In genomic region chr22:37379716-37380115, GRCh38 we compare ENCODE assay signal across 29 cellular contexts. TPM values are rescaled to one million over a fixed set of nuclear protein-coding genes. Genes with fewer than 3 reads are reported as not detected.
DNase-seq lines count a peak whose midpoint lies in the region; ATAC-seq, FAIRE-seq and TF ChIP-seq lines count a peak whose summit lies in the region.
"Had no signal": no experiment of that assay in that cellular context is flagged by ENCODE, and none has a peak within 500 bp of the region (broad histone marks: within the 10 kb centered on the region; RNA-seq: fewer than 3 reads in every experiment).

No MANE protein-coding gene starts in this region.

- H2AK5ac ChIP-seq in H1 (ENCODE audit: low read depth, low read length) = no peak overlapping the region

- H2BK120ac ChIP-seq in H1 (replicated peaks; ENCODE audit: low read depth, low read length) = no peak overlapping the region

- no peak overlapping the region for H3K9ac ChIP-seq in H1 (replicated peaks in 1 of 4; ENCODE audit: extremely low read depth in 1 of 4, low read depth in 3 of 4, low read length in 3 of 4)

- CTCF ChIA-PET in H1 (lab: Charles Lee; ENCODE audit: partially characterized antibody) (interaction anchor here (0.8 to 3.2 kb wide), 7 partner anchors 9 to 78 kb away, joined by 4 to 10 read pairs (median 6); no protein-coding TSS in a partner anchor), OCI-LY7 (lab: Charles Lee; ENCODE audit: unreplicated experiment) (no interaction called here)
- CTCF ChIA-PET in activated CD4-positive, alpha-beta memory T cell treated with anti-CD3 and anti-CD28 coated beads for 36 hours (lab: Charles Lee) = interaction anchor here (1.4 kb wide), 1 partner anchor 180 kb away, joined by 3 read pairs; no protein-coding TSS in a partner anchor

- 0 out of 2 replicates have a peak overlapping the region, but pooled peaks have one; percentile 24 for H2BK5ac ChIP-seq in H1 (ENCODE audit: low read depth, low read length)

- no peak overlapping the region for H3K27ac Mint-ChIP-seq in activated CD4-positive, alpha-beta memory T cell treated with anti-CD3 and anti-CD28 coated beads for 36 hours
- no peak overlapping the region for H3K27ac Mint-ChIP-seq in activated T-helper 17 cell treated with anti-CD3 and anti-CD28 coated beads, Interleukin-2, amount 50 U/mL, for 72 hours
- H3K27ac Mint-ChIP-seq: CD8-positive, alpha-beta T cell had no signal

- no peak overlapping the region for H4K5ac ChIP-seq in H1 (ENCODE audit: insufficient read length, low read depth, low read length)

- H2BK15ac ChIP-seq in H1 (ENCODE audit: low read length) = peak overlapping the region; percentile 61; the same call in 1 of the 2 replicates

- no peak overlapping the region for H3K4me2 ChIP-seq in H1 (ENCODE audit: insufficient read depth in 1 of 2, low read depth in 2 of 2, low read length in 2 of 2)
- no peak overlapping the region for H3K4me2 ChIP-seq in OCI-LY7 (ENCODE audit: low read length)
- H3K4me2 ChIP-seq: A549 had no signal

- H3K27me3 Mint-ChIP-seq in activated CD4-positive, alpha-beta memory T cell treated with anti-CD3 and anti-CD28 coated beads for 36 hours = peaks cover 27% of the 10 kb centered on the region
- H3K27me3 Mint-ChIP-seq in activated T-helper 17 cell treated with anti-CD3 and anti-CD28 coated beads, Interleukin-2, amount 50 U/mL, for 72 hours = peaks cover 29% of the 10 kb centered on the region

- H3K9me3 Mint-ChIP-seq in activated CD4-positive, alpha-beta memory T cell treated with anti-CD3 and anti-CD28 coated beads for 36 hours = no peaks in the 10 kb centered on the region
- H3K9me3 Mint-ChIP-seq in activated T-helper 17 cell treated with anti-CD3 and anti-CD28 coated beads, Interleukin-2, amount 50 U/mL, for 72 hours = no peaks in the 10 kb centered on the region
- H3K9me3 Mint-ChIP-seq: CD8-positive, alpha-beta T cell had no signal

- no peak overlapping the region for H3K56ac ChIP-seq in H1 (replicated peaks; ENCODE audit: insufficient read length, low read depth, low read length)

- ATAC-seq in activated T-helper 17 cell treated with anti-CD3 and anti-CD28 coated beads, Interleukin-2, amount 50 U/mL, for 72 hours (replicated peaks) = no peak
- ATAC-seq: CD8-positive, alpha-beta T cell; K562; PC-3 had no signal

- H3K9me2 ChIP-seq in OCI-LY7 (ENCODE audit: insufficient read depth, low read length) = no peaks in the 10 kb centered on the region

- no peaks in the 10 kb centered on the region; a peak in 1 of 7 replicates for H3K27me3 ChIP-seq in H1 (replicated peaks in 1 of 4; ENCODE audit: control insufficient read depth in 3 of 4, extremely low read depth in 1 of 4, insufficient read depth in 3 of 4, low read length in 3 of 4)

- H4K20me1 ChIP-seq in H1 (replicated peaks in 1 of 2; ENCODE audit: control insufficient read depth in 1 of 2, insufficient read depth in 2 of 2, low read length in 2 of 2) = no peaks in the 10 kb centered on the region
- no peaks in the 10 kb centered on the region for H4K20me1 ChIP-seq in OCI-LY7 (ENCODE audit: insufficient read depth, low read length)

- H3K4me3 ChIP-seq in H1 (ENCODE audit: extremely low read depth in 1 of 4, insufficient read depth in 2 of 4, low read depth in 3 of 4, low read length in 4 of 4) (no peak overlapping the region), OCI-LY7 (ENCODE audit: low read depth, low read length, poor library complexity, severe bottlenecking) (no peak overlapping the region)
- H3K4me3 ChIP-seq: A549, GM12878, K562, MG63 had no signal

- H2BK20ac ChIP-seq in H1 (ENCODE audit: low read length) = no peak overlapping the region

- H3K27ac ChIP-seq in H1 (ENCODE audit: low read depth, low read length) (no peak overlapping the region), OCI-LY7 (ENCODE audit: low read depth, low read length, poor library complexity, severe bottlenecking) (no peak overlapping the region)
- H3K27ac ChIP-seq: A549, C4-2B had no signal

- no peaks in the 10 kb centered on the region for H3K9me3 ChIP-seq in H1 (ENCODE audit: insufficient read depth in 2 of 2, low read depth in 1 of 2, low read length in 1 of 2)
- no peaks in the 10 kb centered on the region for H3K9me3 ChIP-seq in OCI-LY7 (ENCODE audit: low read length)
- H3K9me3 ChIP-seq: A549, Caco-2, MG63 had no signal

- H3K36me3 ChIP-seq in H1 (ENCODE audit: control insufficient read depth in 2 of 4, insufficient read depth in 4 of 4, low read length in 3 of 4) (no peaks in the 10 kb centered on the region), OCI-LY7 (ENCODE audit: insufficient read depth, low read length) (no peaks in the 10 kb centered on the region)
- H3K36me3 ChIP-seq: MG63 had no signal

- 79% methylated on average over 10 of the region's 10 CpGs; no CpG with 5 or more reads in 1 of the 2 experiments for WGBS in H1 (ENCODE audit: extremely low coverage in 1 of 2, insufficient coverage in 1 of 2, insufficient read length in 1 of 2, insufficient replicate concordance in 2 of 2, low coverage in 1 of 2, low lambda C conversion rate in 2 of 2, missing lambda C conversion rate in 1 of 2), 2 experiments

- H3K4ac ChIP-seq in H1 (replicated peaks; ENCODE audit: insufficient read length, low read depth, low read length) = no peak overlapping the region

- H2AFZ ChIP-seq in H1 (ENCODE audit: low read length) (no peak overlapping the region), OCI-LY7 (ENCODE audit: low read length) (no peak overlapping the region)

- peaks cover 0 to 3% (median under 1%) of the 10 kb centered on the region in 4 experiments; a peak in 2 of 7 replicates for H3K4me1 ChIP-seq in H1 (replicated peaks in 1 of 4; ENCODE audit: control insufficient read depth in 3 of 4, insufficient read depth in 4 of 4, low read length in 3 of 4)
- peaks cover 79% of the 10 kb centered on the region for H3K4me1 ChIP-seq in OCI-LY7 (ENCODE audit: insufficient read depth, low read length, poor library complexity, severe bottlenecking)

- no peak for DNase-seq in H1 (ENCODE audit: low read depth in 1 of 2, low spot score in 2 of 2)
- DNase-seq in midbrain (lab: John Stamatoyannopoulos, UW) = peak; percentile 5
- no peak for DNase-seq in activated CD4-positive, alpha-beta memory T cell treated with anti-CD3 and anti-CD28 coated beads for 36 hours
- no peak for DNase-seq in GM20000 (ENCODE audit: low spot score)
- DNase-seq in OCI-LY7 (ENCODE audit: low spot score) = no peak
- DNase-seq: AML-193; Caco-2; CD8-positive, alpha-beta T cell; DMS79; EL; GDM1; MG63; NCI-H1105 treated with DMSO at 0.1 percent for 48 hours; NCI-H146; NCI-H1930; NCI-H2107; NCI-H446; NCI-H524 treated with DMSO at 0.1 percent for 48 hours; NCI-H774; PC-3; SHP77 had no signal

- H3K18ac ChIP-seq in H1 (ENCODE audit: extremely low read depth, low read length) = peak overlapping the region; percentile 32; the same call in 1 of the 2 replicates

- no peaks in the 10 kb centered on the region for H3K79me1 ChIP-seq in H1 (ENCODE audit: low read depth, low read length)

- H3K23me2 ChIP-seq in H1 (ENCODE audit: low read depth, low read length) = no peaks in the 10 kb centered on the region

- no peaks in the 10 kb centered on the region for H3K36me3 Mint-ChIP-seq in activated CD4-positive, alpha-beta memory T cell treated with anti-CD3 and anti-CD28 coated beads for 36 hours
- H3K36me3 Mint-ChIP-seq in activated T-helper 17 cell treated with anti-CD3 and anti-CD28 coated beads, Interleukin-2, amount 50 U/mL, for 72 hours (ENCODE audit: low read depth) = no peaks in the 10 kb centered on the region
- H3K36me3 Mint-ChIP-seq: CD8-positive, alpha-beta T cell had no signal

- TF ChIP-seq RAD21 in Ishikawa (IDR thresholded peaks at IDR 0.05; ENCODE audit: low read depth) (no peak), H1 (IDR thresholded peaks at IDR 0.05 in 1 of 2, conservative IDR thresholded peaks at IDR 0.05 in 1 of 2; ENCODE audit: low read depth in 2 of 2, low read length in 2 of 2) (no peak)

- no peaks in the 10 kb centered on the region for H3K79me2 ChIP-seq in H1 (ENCODE audit: control insufficient read depth in 1 of 2, insufficient read depth in 2 of 2, low read length in 2 of 2)
- H3K79me2 ChIP-seq in OCI-LY7 (ENCODE audit: insufficient read depth, low read depth, low read length) = no peaks in the 10 kb centered on the region

- no TSS peak for BruUV-seq in OCI-LY7 (replicated peaks; lab: Mats Ljungman, UMichigan)

- TF ChIP-seq CTCF in H1 (IDR thresholded peaks at IDR 0.05; ENCODE audit: control extremely low read depth in 1 of 3, insufficient read depth in 1 of 3, low read depth in 1 of 3, low read length in 3 of 3) = no peak
- TF ChIP-seq CTCF in GM20000 (IDR thresholded peaks at IDR 0.05; ENCODE audit: extremely low read depth, missing control alignments) = no peak
- TF ChIP-seq CTCF in OCI-LY7 (conservative IDR thresholded peaks at IDR 0.05; ENCODE audit: low read length) = no peak

- no peak for TF ChIP-seq POLR2A in H1 (IDR thresholded peaks at IDR 0.05; ENCODE audit: control extremely low read depth in 1 of 2, low read depth in 2 of 2, low read length in 2 of 2)

- no peak overlapping the region for H3K23ac ChIP-seq in H1 (ENCODE audit: insufficient read length)

- intact Hi-C loops in activated CD4-positive, alpha-beta memory T cell treated with anti-CD3 and anti-CD28 coated beads for 36 hours (cut with micrococcal nuclease) = no loop called here
- intact Hi-C loops in OCI-LY7 (cut with micrococcal nuclease; ENCODE audit: unreplicated experiment) = no loop called here

- no peak overlapping the region for H3K4me3 Mint-ChIP-seq in activated CD4-positive, alpha-beta memory T cell treated with anti-CD3 and anti-CD28 coated beads for 36 hours
- H3K4me3 Mint-ChIP-seq in activated T-helper 17 cell treated with anti-CD3 and anti-CD28 coated beads, Interleukin-2, amount 50 U/mL, for 72 hours = no peak overlapping the region
- H3K4me3 Mint-ChIP-seq: CD8-positive, alpha-beta T cell had no signal

- H3K4me1 Mint-ChIP-seq in activated CD4-positive, alpha-beta memory T cell treated with anti-CD3 and anti-CD28 coated beads for 36 hours (ENCODE audit: low read depth) = no peaks in the 10 kb centered on the region
- H3K4me1 Mint-ChIP-seq in activated T-helper 17 cell treated with anti-CD3 and anti-CD28 coated beads, Interleukin-2, amount 50 U/mL, for 72 hours = no peaks in the 10 kb centered on the region

- no peak for TF ChIP-seq EP300 in Ishikawa (IDR thresholded peaks at IDR 0.05; ENCODE audit: borderline replicate concordance)
- no peak for TF ChIP-seq EP300 in H1 (IDR thresholded peaks at IDR 0.05; ENCODE audit: borderline replicate concordance in 1 of 2, low read depth in 2 of 2, low read length in 2 of 2)

- H3K14ac ChIP-seq in H1 (ENCODE audit: insufficient read length) = no peak overlapping the region

- 0 out of 2 replicates have a peak overlapping the region, but pooled peaks have one; percentile 57 for H4K8ac ChIP-seq in H1 (ENCODE audit: extremely low read depth, insufficient read depth, low read length)

- POLR2A ChIA-PET in H1 (lab: Charles Lee; ENCODE audit: partially characterized antibody) = interaction anchor here (0.6 to 1.2 kb wide), 3 partner anchors 10 to 1269 kb away, joined by 3 read pairs; no protein-coding TSS in a partner anchor
- POLR2A ChIA-PET in activated CD4-positive, alpha-beta memory T cell treated with anti-CD3 and anti-CD28 coated beads for 36 hours (lab: Charles Lee) = no interaction called here
- POLR2A ChIA-PET in OCI-LY7 (lab: Charles Lee) = interaction anchor here (0.9 kb wide), 1 partner anchor 10 kb away, joined by 3 read pairs; no protein-coding TSS in a partner anchor

- no peak overlapping the region for H4K91ac ChIP-seq in H1 (replicated peaks; ENCODE audit: insufficient read length, low read length)

- no peak overlapping the region for H2BK12ac ChIP-seq in H1 (ENCODE audit: low read depth, low read length)

- no peak for FAIRE-seq in H1 (lab: Jason Lieb, UNC)
- FAIRE-seq: A549, GM12878, H54, K562 had no signal

RNA-seq across cellular contexts. Expression of gene ELFN2, which starts 47.6 kb away (rescaled TPM):
- 0.63 and 0.88 TPM in 2 replicates for total RNA-seq in H1 (2021; fragmentation: NEBNext Ultra II Directional; extraction: Animal tissue kit (Norgen Biotek cat#: 25700))
- polyA plus RNA-seq in H1 (2011; rRNA removed) = 0.88 and 1.3 TPM in 2 replicates
- polyA plus RNA-seq in H1 (2011; cell fraction: cytosol; rRNA removed) = 0.70 TPM
- polyA plus RNA-seq in H1 (2011; cell fraction: nucleus; rRNA removed) = 2.5 TPM
- 0.71 to 1.4 TPM (median 0.83 TPM) in 4 replicates for polyA plus RNA-seq in H1 (2012, experiment 1 of 2)
- 0.37 TPM for polyA plus RNA-seq in H1 (2012, experiment 2 of 2)
- 0.41 TPM for polyA plus RNA-seq in H1 (2013, experiment 1 of 2)
- 0.35 TPM for polyA plus RNA-seq in H1 (2013, experiment 2 of 2)
- polyA minus RNA-seq in H1 (2011; rRNA and poly(A)+ RNA removed) = 0.50 and 0.54 TPM in 2 replicates
- 0.73 TPM for polyA minus RNA-seq in H1 (2011; cell fraction: cytosol; rRNA and poly(A)+ RNA removed)
- 0.40 TPM for polyA minus RNA-seq in H1 (2011; cell fraction: nucleus; rRNA and poly(A)+ RNA removed)
- under 1 TPM; 0.39 to 0.57 TPM for total RNA-seq in activated CD4-positive, alpha-beta memory T cell treated with anti-CD3 and anti-CD28 coated beads for 36 hours
- 1 to 10 TPM in 1 of 2 donors, under 1 TPM in 1; 0.24 to 2.2 TPM for total RNA-seq in activated T-helper 17 cell treated with anti-CD3 and anti-CD28 coated beads, Interleukin-2, amount 50 U/mL, for 72 hours
- 0.63 and 0.82 TPM in 2 replicates for total RNA-seq in OCI-LY7 (2014; rRNA removed; shearing (Covaris generic))
- total RNA-seq in OCI-LY7 (2022) = 0.83 and 1.8 TPM in 2 replicates
- total RNA-seq: CD8-positive, alpha-beta T cell; HT-29; K562 had no signal
- polyA plus RNA-seq: K562 had no signal
